In genomic region chr19:39532233-39533002, GRCh38 we compare ENCODE assay signal across 8 cellular contexts. TPM values are rescaled to one million over a fixed set of nuclear protein-coding genes. Genes with fewer than 3 reads are reported as not detected.
DNase-seq lines count a peak whose midpoint lies in the region; ATAC-seq and TF ChIP-seq lines count a peak whose summit lies in the region.

A gene with protein sequence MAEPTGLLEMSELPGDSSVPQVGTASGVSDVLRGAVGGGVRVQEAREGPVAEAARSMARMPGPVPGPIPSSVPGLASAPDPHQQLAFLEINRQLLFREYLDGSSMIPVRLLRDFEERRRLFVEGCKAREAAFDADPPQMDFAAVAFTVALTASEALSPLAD (minus strand): TSS chr19:39532852. CDS start chr19:39532802, 50 bp downstream.

- DNase-seq in NAMALWA (ENCODE audit: low spot score) (peak; percentile 97), SK-MEL-5 (ENCODE audit: low read depth, low spot score) (peak; percentile 96), glomerular visceral epithelial cell (ENCODE audit: extremely low spot score) (peak; percentile 98), omental fat pad (ENCODE audit: low spot score) (peak; percentile 94), testis (peak; percentile 96)
- DNase-seq in activated naive CD4-positive, alpha-beta T cell treated with anti-CD3 and anti-CD28 coated beads, Interleukin-2, amount 50 U/mL, for 16 hours: peak; percentile 90

- WGBS in testis, 2 donors: 0% methylated on average over 22 to 44 of the region's 65 CpGs

- peak within 1 kb of the TSS; percentile 89 to 92 for H3K27ac ChIP-seq in testis

- H3K9me3 ChIP-seq in testis: no peaks in the 10 kb centered on the region

- no peaks in the 10 kb centered on the region for H3K27me3 ChIP-seq in testis

- peak; percentile 90 for ATAC-seq in HG02571 (IDR thresholded peaks at IDR 0.05; ENCODE audit: unreplicated experiment)
- peak; percentile 99 for ATAC-seq in omental fat pad (ENCODE audit: low FRiP score)

- in situ Hi-C loops in SK-MEL-5 (cut with HindIII; ENCODE audit: low pct_unique_long_range_greater_than_20kb, low sequenced_read_pairs): no loop called here

- H3K36me3 ChIP-seq in testis (ENCODE audit: low read depth, missing control alignments): no peaks in the 10 kb centered on the region

- intact Hi-C loops in testis (cut with DNase I; ENCODE audit: low total_unique reads): loop anchor here (10.0 kb wide), 1 partner anchor 108 kb away; no protein-coding TSS in a partner anchor

- peak; percentile 60 for TF ChIP-seq POLR2A in GM10847 (IDR thresholded peaks at IDR 0.05; ENCODE audit: extremely low read depth, insufficient read length)
- TF ChIP-seq POLR2A in testis (IDR thresholded peaks at IDR 0.05): peak; percentile 91

- peaks cover 12% of the 10 kb centered on the region for H3K4me1 ChIP-seq in testis

- TF ChIP-seq CTCF in omental fat pad (IDR thresholded peaks at IDR 0.05) (peak in 2 of 3 donors; percentile 90 to 93), testis (IDR thresholded peaks at IDR 0.05) (peak; percentile 94 to 100 (median 99))

- H3K4me3 ChIP-seq in testis: peak within 1 kb of the TSS; percentile 84 to 96

RNA-seq across cellular contexts. Expression of the gene that starts here (rescaled TPM):
- total RNA-seq in SK-MEL-5 (2014; rRNA removed; shearing (Covaris generic)): 4.2 and 4.3 TPM in 2 replicates
- 3.6 and 5.0 TPM in 2 replicates for polyA plus RNA-seq in SK-MEL-5 (2015; cell fraction: cytosol; rRNA removed)
- 8.6 and 9.0 TPM in 2 replicates for polyA plus RNA-seq in SK-MEL-5 (2015; cell fraction: nucleus; rRNA removed)
- total RNA-seq in omental fat pad (1 to 10 TPM; 1.8 to 4.4 (median 2.3) TPM), testis (10 to 100 TPM in 1 of 2 donors, 1 to 10 TPM in 1; 9.2 to 12.2 TPM)
- 6.6 TPM for polyA plus RNA-seq in testis (ENCODE audit: insufficient read depth, low read depth, low replicate concordance)

Comparison
In these comparisons a context has a peak if more than half of its experiments do, and no peak if none do; other contexts are left out.
1. Peak in every context shown above with its lines: DNase-seq, ATAC-seq, H3K4me3 ChIP-seq and H3K27ac ChIP-seq.